Comparison of ENCODE assay signal across 8 cellular contexts in genomic region chr1:21278208-21278861, GRCh38. TPM values are rescaled to one million over a fixed set of nuclear protein-coding genes. Genes with fewer than 3 reads are reported as not detected.
DNase-seq lines count a peak whose midpoint lies in the region; ATAC-seq and TF ChIP-seq lines count a peak whose summit lies in the region.

No MANE protein-coding gene starts in this region.

- no peaks in the 10 kb centered on the region for H3K27me3 ChIP-seq in heart right ventricle

- peaks cover 0 to 55% (median 0%) of the 10 kb centered on the region in 9 donors for H3K36me3 ChIP-seq in heart right ventricle

- WGBS in heart right ventricle, 2 donors: 48 to 64% methylated on average over 9 of the region's 9 CpGs

- no peak for TF ChIP-seq CTCF in HFFc6 (IDR thresholded peaks at IDR 0.05)
- TF ChIP-seq CTCF in heart right ventricle (IDR thresholded peaks at IDR 0.05): no peak
- TF ChIP-seq CTCF in progenitor cell of endocrine pancreas (IDR thresholded peaks at IDR 0.05; ENCODE audit: unreplicated experiment): no peak

- H3K27me3 Mint-ChIP-seq in HFFc6 (ENCODE audit: insufficient read depth) (no peaks in the 10 kb centered on the region; the same call in none of the 2 replicates), progenitor cell of endocrine pancreas (no peaks in the 10 kb centered on the region)

- no peak for DNase-seq in HFFc6
- no peak for DNase-seq in activated naive CD4-positive, alpha-beta T cell treated with anti-CD3 and anti-CD28 coated beads, Interleukin-2, amount 50 U/mL, for 72 hours (ENCODE audit: low spot score in 2 of 2)
- peak; percentile 50 to 71 for DNase-seq in heart right ventricle
- no peak for DNase-seq in progenitor cell of endocrine pancreas (ENCODE audit: low spot score, unreplicated experiment)
- no peak for DNase-seq in DMS53 treated with DMSO at 0.1 percent for 48 hours (lab: John Stamatoyannopoulos, UW; ENCODE audit: unreplicated experiment)
- no peak for DNase-seq in D341Med (ENCODE audit: low spot score)

- no peak for ATAC-seq in activated naive CD4-positive, alpha-beta T cell treated with anti-CD3 and anti-CD28 coated beads, Interleukin-2, amount 50 U/mL, for 72 hours
- peak; percentile 49 to 62 (median 54) for ATAC-seq in heart right ventricle
- ATAC-seq in GM18873 (IDR thresholded peaks at IDR 0.05; ENCODE audit: low FRiP score, unreplicated experiment): no peak
- ATAC-seq in GM18511 (IDR thresholded peaks at IDR 0.05; ENCODE audit: unreplicated experiment): no peak

- peak overlapping the region; percentile 80 to 97 (median 92) for H3K27ac ChIP-seq in heart right ventricle

- no peaks in the 10 kb centered on the region for H3K9me3 ChIP-seq in heart right ventricle

- H3K4me1 Mint-ChIP-seq in HFFc6 (ENCODE audit: low read depth) (peaks cover 43% of the 10 kb centered on the region), progenitor cell of endocrine pancreas (ENCODE audit: low read depth) (peaks cover 32% of the 10 kb centered on the region)

- no peak overlapping the region for H3K4me3 Mint-ChIP-seq in HFFc6
- H3K4me3 Mint-ChIP-seq in progenitor cell of endocrine pancreas (ENCODE audit: low read depth): no peak overlapping the region

- H3K27ac Mint-ChIP-seq in HFFc6 (peak overlapping the region; percentile 97; the same call in 1 of the 2 replicates), progenitor cell of endocrine pancreas (peak overlapping the region; percentile 10)
- peak overlapping the region; percentile 5 to 87 for H3K27ac Mint-ChIP-seq in activated naive CD4-positive, alpha-beta T cell treated with anti-CD3 and anti-CD28 coated beads, Interleukin-2, amount 50 U/mL, for 72 hours

- H3K36me3 Mint-ChIP-seq in HFFc6 (ENCODE audit: low read depth): peaks cover 19% of the 10 kb centered on the region
- peaks cover 0 to 15% of the 10 kb centered on the region in 2 donors for H3K36me3 Mint-ChIP-seq in activated naive CD4-positive, alpha-beta T cell treated with anti-CD3 and anti-CD28 coated beads, Interleukin-2, amount 50 U/mL, for 72 hours
- peaks cover 14% of the 10 kb centered on the region for H3K36me3 Mint-ChIP-seq in progenitor cell of endocrine pancreas (ENCODE audit: insufficient read depth)

- intact Hi-C loops in heart right ventricle (cut with DNase I): loop anchor here in 1 of 10 donors (1.0 kb wide), 1 partner anchor 16 kb away; no protein-coding TSS in a partner anchor

- peak overlapping the region in 6 of 10 donors; percentile 34 to 46 (median 40) for H3K4me3 ChIP-seq in heart right ventricle

- H3K4me1 ChIP-seq in heart right ventricle: peaks cover 31 to 90% (median 78%) of the 10 kb centered on the region in 9 donors

- H3K9me3 Mint-ChIP-seq in HFFc6 (no peaks in the 10 kb centered on the region), progenitor cell of endocrine pancreas (ENCODE audit: low read depth) (no peaks in the 10 kb centered on the region)
- H3K9me3 Mint-ChIP-seq in activated naive CD4-positive, alpha-beta T cell treated with anti-CD3 and anti-CD28 coated beads, Interleukin-2, amount 50 U/mL, for 72 hours: no peaks in the 10 kb centered on the region

RNA-seq across cellular contexts. Expression of gene ECE1, which starts 11.9 kb away (rescaled TPM):
- total RNA-seq in HFFc6 (2021; fragmentation: NEBNext Ultra II Directional; extraction: Animal tissue kit (Norgen Biotek cat#: 25700)): 100 to 1,000 TPM; 116 to 134 (median 124) TPM
- total RNA-seq in activated naive CD4-positive, alpha-beta T cell treated with anti-CD3 and anti-CD28 coated beads, Interleukin-2, amount 50 U/mL, for 72 hours: 100 to 1,000 TPM; 111 to 118 TPM
- total RNA-seq in heart right ventricle: 10 to 100 TPM; 30.6 to 81.8 (median 53.1) TPM
- polyA plus RNA-seq in heart right ventricle: 10 to 100 TPM; 41.4 to 44.7 TPM
- 200 and 217 TPM in 2 replicates for total RNA-seq in progenitor cell of endocrine pancreas

Comparison
In these comparisons a context has a peak if more than half of its experiments do, and no peak if none do; other contexts are left out.
1. DNase-seq: peak in heart right ventricle (2 of 2); none in HFFc6 (single experiment), activated naive CD4-positive, alpha-beta T cell treated with anti-CD3 and anti-CD28 coated beads, Interleukin-2, amount 50 U/mL, for 72 hours (0 of 2), progenitor cell of endocrine pancreas (single experiment), DMS53 treated with DMSO at 0.1 percent for 48 hours (single experiment) and D341Med (single experiment).
2. H3K27ac Mint-ChIP-seq: peak in every context shown above with its lines; median percentile 97 in HFFc6; 46 in activated naive CD4-positive, alpha-beta T cell treated with anti-CD3 and anti-CD28 coated beads, Interleukin-2, amount 50 U/mL, for 72 hours; 10 in progenitor cell of endocrine pancreas.
3. ATAC-seq: peak in heart right ventricle (8 of 8); none in activated naive CD4-positive, alpha-beta T cell treated with anti-CD3 and anti-CD28 coated beads, Interleukin-2, amount 50 U/mL, for 72 hours (0 of 2), GM18873 (single experiment) and GM18511 (single experiment).